ENCODE assay signal across 1 cellular context in genomic region chr17:7484067-7484963, GRCh38.
TF ChIP-seq lines count a peak whose summit lies in the region.

POLR2A (plus strand) TSS chr17:7484366.

TF ChIP-seq in GM12878, 131 proteins besides CTCF, POLR2A, EP300 and RAD21 (continued from another document and continues in another):
- peak; percentile 86 for TF ChIP-seq PRDM15 (CRISPR knock-in tag; IDR thresholded peaks at IDR 0.05)
- TF ChIP-seq RBBP5 (conservative IDR thresholded peaks at IDR 0.05) = no peak; the same call in 1 of the 2 replicates
- peak; percentile 86; the same call in 1 of the 2 replicates for TF ChIP-seq HDGF (IDR thresholded peaks at IDR 0.05)
- peak; percentile 83 for TF ChIP-seq CHD2 (IDR thresholded peaks at IDR 0.05; ENCODE audit: borderline replicate concordance, low read depth, low read length)
- peak; percentile 100 for TF ChIP-seq CBFB (IDR thresholded peaks at IDR 0.05; ENCODE audit: low read depth)
- no peak for TF ChIP-seq IRF5 (IDR thresholded peaks at IDR 0.05; ENCODE audit: borderline replicate concordance)
- peak; percentile 39; the same call in 1 of the 2 replicates for TF ChIP-seq NR2C1 (IDR thresholded peaks at IDR 0.05)
- TF ChIP-seq RELA (IDR thresholded peaks at IDR 0.05; ENCODE audit: borderline replicate concordance, partially characterized antibody) = peak; percentile 5
- TF ChIP-seq BACH1 (IDR thresholded peaks at IDR 0.05; ENCODE audit: borderline replicate concordance) = peak; percentile 97
- TF ChIP-seq MLLT1 (IDR thresholded peaks at IDR 0.05) = peak; percentile 99
- TF ChIP-seq NKRF (conservative IDR thresholded peaks at IDR 0.05) = no peak; the same call in 1 of the 2 replicates
- TF ChIP-seq MXI1 (IDR thresholded peaks at IDR 0.05; ENCODE audit: low read depth, low read length) = no peak; the same call in 1 of the 2 replicates
- TF ChIP-seq WRNIP1 (IDR thresholded peaks at IDR 0.05; ENCODE audit: borderline replicate concordance, low read depth, low read length) = peak; percentile 99; the same call in 1 of the 2 replicates
- TF ChIP-seq SMARCA5 (IDR thresholded peaks at IDR 0.05) = no peak; the same call in 1 of the 2 replicates
- TF ChIP-seq NBN (IDR thresholded peaks at IDR 0.05) = peak; percentile 99
- peak; percentile 96 for TF ChIP-seq JUND (IDR thresholded peaks at IDR 0.05; ENCODE audit: low read depth, low read length)
- no peak for TF ChIP-seq CUX1 (IDR thresholded peaks at IDR 0.05; ENCODE audit: insufficient replicate concordance, low read depth, low read length)
- no peak for TF ChIP-seq USF1 (IDR thresholded peaks at IDR 0.05; ENCODE audit: borderline replicate concordance, extremely low read length, insufficient read depth, low read depth, low read length)
- no peak for TF ChIP-seq EZH2 (IDR thresholded peaks at IDR 0.05; ENCODE audit: borderline replicate concordance, control insufficient read depth, low read depth, low read length)
- peak; percentile 76 for TF ChIP-seq E2F4 (IDR thresholded peaks at IDR 0.05; ENCODE audit: low read depth, low read length)
- TF ChIP-seq ZNF24 (IDR thresholded peaks at IDR 0.05) = peak; percentile 66
- TF ChIP-seq USF2 (IDR thresholded peaks at IDR 0.05; ENCODE audit: borderline replicate concordance, low read depth, low read length) = no peak
- TF ChIP-seq IRF3 (IDR thresholded peaks at IDR 0.05) = no peak
- TF ChIP-seq EGR1 (IDR thresholded peaks at IDR 0.05; ENCODE audit: borderline replicate concordance in 1 of 2, low read depth in 2 of 2, low read length in 2 of 2) = peak; percentile 35 to 88
- TF ChIP-seq IKZF1 (conservative IDR thresholded peaks at IDR 0.05) = peak; percentile 93
- 0 out of 2 replicates have a peak, but pooled peaks have one; percentile 48 for TF ChIP-seq GATAD2B (conservative IDR thresholded peaks at IDR 0.05; ENCODE audit: low read depth)
- no peak for TF ChIP-seq CEBPB (IDR thresholded peaks at IDR 0.05; ENCODE audit: borderline replicate concordance in 1 of 2, low read depth in 2 of 2, low read length in 2 of 2)
- TF ChIP-seq SMAD1 (IDR thresholded peaks at IDR 0.05; ENCODE audit: low read depth, partially characterized antibody) = peak; percentile 98
- TF ChIP-seq GABPA (IDR thresholded peaks at IDR 0.05; ENCODE audit: low read depth) = no peak
- TF ChIP-seq FOXM1 (IDR thresholded peaks at IDR 0.05; ENCODE audit: low read depth, low read length) = 0 out of 2 replicates have a peak, but pooled peaks have one; percentile 47
- peak; percentile 2 for TF ChIP-seq E4F1 (IDR thresholded peaks at IDR 0.05; ENCODE audit: borderline replicate concordance, partially characterized antibody)
- TF ChIP-seq RCOR1 (conservative IDR thresholded peaks at IDR 0.05; ENCODE audit: low read depth, low read length) = no peak
- no peak for TF ChIP-seq ZNF217 (IDR thresholded peaks at IDR 0.05)
- peak; percentile 85; the same call in 1 of the 2 replicates for TF ChIP-seq MYB (IDR thresholded peaks at IDR 0.05; ENCODE audit: borderline replicate concordance, low read depth, low read length)
- TF ChIP-seq CHD4 (IDR thresholded peaks at IDR 0.05) = no peak
- peak; percentile 81 for TF ChIP-seq SP1 (IDR thresholded peaks at IDR 0.05; ENCODE audit: low read depth, low read length)
- TF ChIP-seq BRCA1 (IDR thresholded peaks at IDR 0.05; ENCODE audit: low read depth, low read length) = no peak
- peak; percentile 35; the same call in 1 of the 2 replicates for TF ChIP-seq RFX5 (IDR thresholded peaks at IDR 0.05; ENCODE audit: low read depth, low read length)
- TF ChIP-seq SIN3A (IDR thresholded peaks at IDR 0.05; ENCODE audit: low read depth, low read length) = no peak
- peak; percentile 97 for TF ChIP-seq CHD1 (IDR thresholded peaks at IDR 0.05; ENCODE audit: low read depth, low read length)
